In the genomic region with DNA sequence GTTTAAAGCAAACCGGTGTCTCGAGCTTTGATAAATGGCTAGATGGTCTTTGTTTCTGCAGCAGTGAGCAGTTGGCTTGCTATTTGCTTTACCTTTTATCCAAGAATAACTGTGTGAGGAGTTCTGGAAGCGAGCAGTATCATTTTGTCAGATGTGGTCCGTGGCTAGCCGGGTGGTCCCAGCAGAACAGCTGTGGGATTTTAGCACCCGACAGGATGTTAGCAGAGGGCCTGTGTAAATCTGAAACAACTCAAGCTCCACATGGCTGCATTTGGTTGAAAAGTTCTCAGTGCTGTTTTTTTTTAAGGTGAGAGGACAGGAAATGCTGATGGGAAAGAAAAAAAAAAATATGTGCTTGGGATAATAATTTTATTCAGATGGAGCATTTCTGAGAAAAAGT, we compare ENCODE assay signal across 19 cellular contexts.
"Had no signal": no experiment of that assay in that cellular context is flagged by ENCODE, and none has a peak within 500 bp of the region (broad histone marks: within the 10 kb centered on the region; RNA-seq: fewer than 3 reads in every experiment).

No MANE protein-coding gene starts in this region.

- H3K27me3 Mint-ChIP-seq: activated CD4-positive, alpha-beta T cell treated with anti-CD3 and anti-CD28 coated beads, Interleukin-2, amount 10 ng/mL, durations not matched to agents 24 days and 14 days had no signal

- H3K27me3 ChIP-seq: body of pancreas, tibial artery, uterus had no signal

- H3K36me3 ChIP-seq: sigmoid colon, tibial artery, uterus had no signal

- H3K4me3 ChIP-seq: body of pancreas, coronary artery, sigmoid colon, tibial artery, uterus had no signal

- H3K27ac Mint-ChIP-seq: activated CD4-positive, alpha-beta T cell treated with anti-CD3 and anti-CD28 coated beads, Interleukin-2, amount 10 ng/mL, durations not matched to agents 24 days and 14 days; activated CD8-positive, alpha-beta T cell treated with anti-CD3 and anti-CD28 coated beads, Interleukin-2, amount 10 ng/mL, durations not matched to agents 7 days and 5 days; activated naive CD8-positive, alpha-beta T cell had no signal

- H3K9me3 Mint-ChIP-seq: activated CD4-positive, alpha-beta T cell treated with anti-CD3 and anti-CD28 coated beads, Interleukin-2, amount 10 ng/mL, durations not matched to agents 24 days and 14 days; neural crest cell had no signal

- ATAC-seq: activated CD8-positive, alpha-beta T cell treated with anti-CD3 and anti-CD28 coated beads, Interleukin-2, amount 10 ng/mL, durations not matched to agents 7 days and 5 days; body of pancreas had no signal

- DNase-seq: activated CD4-positive, alpha-beta T cell treated with anti-CD3 and anti-CD28 coated beads, Interleukin-2, amount 10 ng/mL, durations not matched to agents 24 days and 14 days; activated CD4-positive, CD25-positive, alpha-beta regulatory T cell; activated CD8-positive, alpha-beta memory T cell treated with anti-CD3 and anti-CD28 coated beads, Interleukin-2, amount 50 U/mL, for 4 hours; activated CD8-positive, alpha-beta T cell treated with anti-CD3 and anti-CD28 coated beads, Interleukin-2, amount 10 ng/mL, durations not matched to agents 7 days and 5 days; activated gamma-delta T cell treated with Interleukin-2 at 50 U/mL for 16 hours; amniotic stem cell; body of pancreas; central memory CD4-positive, alpha-beta T cell; foreskin fibroblast; glutamatergic neuron; kidney glomerular epithelial cell; sigmoid colon; stimulated activated CD4-positive, alpha-beta T cell treated with anti-CD3 and anti-CD28 coated beads, Interleukin-2, amount 100 ng/mL, for 48 hours; stimulated activated naive CD4-positive, alpha-beta T cell; tibial artery; uterus had no signal

- H3K4me3 Mint-ChIP-seq: activated CD4-positive, alpha-beta T cell treated with anti-CD3 and anti-CD28 coated beads, Interleukin-2, amount 10 ng/mL, durations not matched to agents 24 days and 14 days; activated CD8-positive, alpha-beta T cell treated with anti-CD3 and anti-CD28 coated beads, Interleukin-2, amount 10 ng/mL, durations not matched to agents 7 days and 5 days; activated naive CD8-positive, alpha-beta T cell; neural crest cell had no signal
